In the genomic region with DNA sequence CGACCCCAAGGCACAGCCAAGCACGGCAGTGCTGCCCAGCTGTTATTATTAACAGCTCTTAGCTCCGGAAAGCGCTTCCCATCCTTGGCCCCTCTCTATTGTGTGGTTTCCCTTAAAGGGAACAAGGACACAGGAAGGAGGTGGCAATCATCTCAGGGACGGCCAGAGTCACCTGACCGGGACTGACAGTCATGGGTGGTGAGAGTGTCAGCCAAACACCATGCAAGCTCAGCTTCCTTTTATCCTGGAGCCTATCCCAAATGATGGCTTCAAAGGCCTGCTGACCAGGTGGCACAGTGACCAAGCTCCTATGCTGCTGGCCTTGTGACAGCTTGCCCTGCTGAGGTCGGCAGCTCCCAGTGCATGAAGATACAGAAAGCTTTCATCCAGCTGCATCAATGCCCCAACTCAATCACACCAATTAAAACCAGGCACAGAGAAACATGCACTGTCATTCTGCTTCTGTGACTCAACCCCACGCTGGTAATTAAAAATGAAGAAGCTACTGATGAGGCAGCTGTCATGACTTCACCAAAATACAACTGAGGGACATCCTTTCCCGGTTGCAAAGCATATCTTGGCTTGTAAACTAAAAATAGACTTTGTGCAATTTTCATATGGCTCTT, we compare ENCODE assay signal across 1 cellular context.
TF ChIP-seq lines count a peak whose summit lies in the region.

No MANE protein-coding gene starts in this region.

TF ChIP-seq in K562, 482 proteins besides CTCF, POLR2A, EP300 and RAD21 (continued from another document and continues in another):
- TF ChIP-seq ZNF318 (IDR thresholded peaks at IDR 0.05; ENCODE audit: borderline replicate concordance in 1 of 2, low read depth in 1 of 2) = peak in 1 of 2 experiments; percentile 74; a peak in 2 of 4 replicates
- TF ChIP-seq CREB1 (IDR thresholded peaks at IDR 0.05) = no peak
- no peak for TF ChIP-seq CREB1 (CRISPR knock-in tag; IDR thresholded peaks at IDR 0.05)
- TF ChIP-seq NBN (IDR thresholded peaks at IDR 0.05; ENCODE audit: low read depth) = no peak
- no peak for TF ChIP-seq ZNF512 (tag; IDR thresholded peaks at IDR 0.05)
- TF ChIP-seq ZNF395 (CRISPR knock-in tag; IDR thresholded peaks at IDR 0.05) = peak; percentile 26; the same call in 1 of the 2 replicates
- no peak for TF ChIP-seq ARID4B (CRISPR knock-in tag; IDR thresholded peaks at IDR 0.05)
- TF ChIP-seq, protein P1, sequence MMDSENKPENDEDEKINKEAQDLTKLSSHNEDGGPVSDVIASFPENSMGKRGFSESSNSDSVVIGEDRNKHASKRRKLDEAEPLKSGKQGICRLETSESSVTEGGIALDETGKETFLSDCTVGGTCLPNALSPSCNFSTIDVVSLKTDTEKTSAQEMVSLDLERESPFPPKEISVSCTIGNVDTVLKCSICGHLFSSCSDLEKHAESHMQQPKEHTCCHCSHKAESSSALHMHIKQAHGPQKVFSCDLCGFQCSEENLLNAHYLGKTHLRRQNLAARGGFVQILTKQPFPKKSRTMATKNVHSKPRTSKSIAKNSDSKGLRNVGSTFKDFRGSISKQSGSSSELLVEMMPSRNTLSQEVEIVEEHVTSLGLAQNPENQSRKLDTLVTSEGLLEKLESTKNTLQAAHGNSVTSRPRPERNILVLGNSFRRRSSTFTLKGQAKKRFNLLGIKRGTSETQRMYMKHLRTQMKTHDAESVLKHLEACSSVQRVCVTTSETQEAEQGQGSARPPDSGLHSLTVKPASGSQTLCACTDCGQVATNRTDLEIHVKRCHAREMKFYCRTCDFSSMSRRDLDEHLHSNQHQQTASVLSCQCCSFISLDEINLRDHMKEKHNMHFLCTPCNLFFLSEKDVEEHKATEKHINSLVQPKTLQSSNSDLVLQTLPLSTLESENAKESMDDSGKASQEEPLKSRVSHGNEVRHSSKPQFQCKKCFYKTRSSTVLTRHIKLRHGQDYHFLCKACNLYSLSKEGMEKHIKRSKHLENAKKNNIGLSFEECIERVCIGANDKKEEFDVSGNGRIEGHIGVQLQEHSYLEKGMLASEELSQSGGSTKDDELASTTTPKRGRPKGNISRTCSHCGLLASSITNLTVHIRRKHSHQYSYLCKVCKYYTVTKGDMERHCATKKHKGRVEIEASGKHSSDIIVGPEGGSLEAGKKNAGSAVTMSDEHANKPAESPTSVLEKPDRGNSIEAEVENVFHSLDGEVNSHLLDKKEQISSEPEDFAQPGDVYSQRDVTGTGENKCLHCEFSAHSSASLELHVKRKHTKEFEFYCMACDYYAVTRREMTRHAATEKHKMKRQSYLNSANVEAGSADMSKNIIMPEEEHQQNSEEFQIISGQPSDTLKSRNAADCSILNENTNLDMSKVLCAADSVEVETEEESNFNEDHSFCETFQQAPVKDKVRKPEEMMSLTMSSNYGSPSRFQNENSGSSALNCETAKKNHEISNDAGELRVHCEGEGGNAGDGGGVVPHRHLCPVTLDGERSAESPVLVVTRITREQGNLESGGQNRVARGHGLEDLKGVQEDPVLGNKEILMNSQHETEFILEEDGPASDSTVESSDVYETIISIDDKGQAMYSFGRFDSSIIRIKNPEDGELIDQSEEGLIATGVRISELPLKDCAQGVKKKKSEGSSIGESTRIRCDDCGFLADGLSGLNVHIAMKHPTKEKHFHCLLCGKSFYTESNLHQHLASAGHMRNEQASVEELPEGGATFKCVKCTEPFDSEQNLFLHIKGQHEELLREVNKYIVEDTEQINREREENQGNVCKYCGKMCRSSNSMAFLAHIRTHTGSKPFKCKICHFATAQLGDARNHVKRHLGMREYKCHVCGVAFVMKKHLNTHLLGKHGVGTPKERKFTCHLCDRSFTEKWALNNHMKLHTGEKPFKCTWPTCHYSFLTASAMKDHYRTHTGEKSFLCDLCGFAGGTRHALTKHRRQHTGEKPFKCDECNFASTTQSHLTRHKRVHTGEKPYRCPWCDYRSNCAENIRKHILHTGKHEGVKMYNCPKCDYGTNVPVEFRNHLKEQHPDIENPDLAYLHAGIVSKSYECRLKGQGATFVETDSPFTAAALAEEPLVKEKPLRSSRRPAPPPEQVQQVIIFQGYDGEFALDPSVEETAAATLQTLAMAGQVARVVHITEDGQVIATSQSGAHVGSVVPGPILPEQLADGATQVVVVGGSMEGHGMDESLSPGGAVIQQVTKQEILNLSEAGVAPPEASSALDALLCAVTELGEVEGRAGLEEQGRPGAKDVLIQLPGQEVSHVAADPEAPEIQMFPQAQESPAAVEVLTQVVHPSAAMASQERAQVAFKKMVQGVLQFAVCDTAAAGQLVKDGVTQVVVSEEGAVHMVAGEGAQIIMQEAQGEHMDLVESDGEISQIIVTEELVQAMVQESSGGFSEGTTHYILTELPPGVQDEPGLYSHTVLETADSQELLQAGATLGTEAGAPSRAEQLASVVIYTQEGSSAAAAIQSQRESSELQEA (IDR thresholded peaks at IDR 0.05; ENCODE audit: low read depth) = no peak
- no peak for TF ChIP-seq THAP12 (CRISPR knock-in tag; IDR thresholded peaks at IDR 0.05)
- TF ChIP-seq SMARCA4 (IDR thresholded peaks at IDR 0.05) = peak; percentile 68
- no peak for TF ChIP-seq FOXO4 (CRISPR knock-in tag; IDR thresholded peaks at IDR 0.05)
- TF ChIP-seq HDAC1 (IDR thresholded peaks at IDR 0.05) = peak in 1 of 2 experiments; percentile 33; a peak in 1 of 4 replicates
- no peak for TF ChIP-seq ZSCAN29 (IDR thresholded peaks at IDR 0.05)
